3 cellular contexts compared by ENCODE assay signal in the genomic region with DNA sequence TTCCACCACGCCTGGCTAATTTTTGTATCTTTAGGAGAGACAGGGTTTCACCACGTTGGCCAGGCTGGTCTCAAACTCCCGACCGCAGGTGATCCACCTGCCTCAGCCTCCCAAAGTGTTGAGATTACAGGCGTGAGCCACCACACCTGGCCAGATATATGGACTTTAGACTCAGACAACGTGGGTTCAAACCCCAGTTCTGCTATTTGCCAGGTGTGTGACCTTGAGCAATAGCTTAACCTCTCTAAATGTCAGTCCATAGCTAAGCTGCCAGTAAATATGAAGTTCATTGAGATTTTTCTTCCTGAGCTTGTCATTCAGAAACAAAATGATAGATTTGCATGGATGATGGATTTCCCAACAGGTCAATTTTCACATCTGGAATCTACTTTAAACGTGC. TPM values are rescaled to one million over a fixed set of nuclear protein-coding genes. Genes with fewer than 3 reads are reported as not detected.
"Had no signal": no experiment of that assay in that cellular context is flagged by ENCODE, and none has a peak within 500 bp of the region (broad histone marks: within the 10 kb centered on the region; RNA-seq: fewer than 3 reads in every experiment).

No MANE protein-coding gene starts in this region.

RNA-seq across cellular contexts. Expression of gene ENPEP, which starts 0.9 kb away (rescaled TPM):
- total RNA-seq: mammary epithelial cell, pulmonary artery endothelial cell had no signal
- polyA plus RNA-seq: mammary epithelial cell; naive thymus-derived CD4-positive, alpha-beta T cell had no signal
